ENCODE assay signal across 12 cellular contexts in the genomic region with DNA sequence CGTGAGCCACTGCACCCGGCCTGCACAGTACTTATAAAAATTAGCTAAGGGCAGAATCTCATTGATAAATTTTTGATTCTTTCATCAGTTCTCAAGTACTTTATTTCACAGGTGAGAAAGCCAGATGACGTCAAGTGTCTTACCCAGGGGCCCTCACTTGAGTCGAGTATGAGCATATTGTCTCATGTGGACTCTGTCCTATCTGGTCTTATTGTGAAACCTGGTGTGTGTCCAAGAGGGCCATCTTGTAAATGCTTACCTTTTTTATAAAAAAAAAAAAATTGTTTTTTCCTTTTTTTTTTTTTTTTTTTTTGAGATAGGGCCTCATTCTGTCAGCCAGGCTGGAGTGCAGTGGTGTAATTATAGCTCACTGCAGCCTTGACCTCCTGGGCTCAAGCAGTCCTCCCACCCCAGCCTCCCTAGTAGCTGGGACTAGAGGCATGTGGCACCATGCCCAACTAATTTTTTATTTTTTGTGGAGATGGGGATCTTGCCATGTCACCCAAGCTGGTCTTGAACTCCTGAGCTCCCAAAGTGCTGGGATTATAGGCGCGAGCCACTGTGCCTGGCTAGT.
"Had no signal": no experiment of that assay in that cellular context is flagged by ENCODE, and none has a peak within 500 bp of the region (broad histone marks: within the 10 kb centered on the region; RNA-seq: fewer than 3 reads in every experiment).

No MANE protein-coding gene starts in this region.

- H3K27ac ChIP-seq: ovary, upper lobe of right lung had no signal

- DNase-seq: activated CD4-positive, alpha-beta T cell treated with anti-CD3 and anti-CD28 coated beads, Interleukin-2, amount 10 ng/mL, durations not matched to agents 7 days and 5 days; activated effector memory CD4-positive, alpha-beta T cell treated with anti-CD3 and anti-CD28 coated beads, Interleukin-2, amount 50 U/mL, for 16 hours; cerebellar nuclear complex; hypothalamus; ovary; stimulated activated naive CD4-positive, alpha-beta T cell treated with Interleukin-2 at 50 U/mL for 16 hours; upper lobe of right lung had no signal

- H3K9me3 Mint-ChIP-seq: activated CD4-positive, alpha-beta T cell treated with anti-CD3 and anti-CD28 coated beads, Interleukin-2, amount 10 ng/mL, durations not matched to agents 7 days and 5 days; dendritic cell treated with granulocyte-macrophage colony-stimulating factor and Interleukin-4, amounts not matched to agents 40 ng/mL and 50 ng/mL, for 4 days; neural crest cell; T-helper 1 cell treated with Interleukin-12 subunit alpha and Interleukin-12 subunit beta and Interleukin-4 antibody, amounts not matched to agents 30 μg/mL and 1 μg/mL, for 36 hours; WTC11 had no signal

- H3K27ac Mint-ChIP-seq: activated CD4-positive, alpha-beta T cell treated with anti-CD3 and anti-CD28 coated beads, Interleukin-2, amount 10 ng/mL, durations not matched to agents 7 days and 5 days; activated naive CD8-positive, alpha-beta T cell; dendritic cell treated with granulocyte-macrophage colony-stimulating factor and Interleukin-4, amounts not matched to agents 40 ng/mL and 50 ng/mL, for 4 days; T-helper 1 cell treated with Interleukin-12 subunit alpha and Interleukin-12 subunit beta and Interleukin-4 antibody, amounts not matched to agents 30 μg/mL and 1 μg/mL, for 36 hours; WTC11 had no signal

- H3K36me3 ChIP-seq: ovary, upper lobe of right lung had no signal

- H3K9me3 ChIP-seq: ovary, upper lobe of right lung had no signal

- H3K27me3 ChIP-seq: ovary, upper lobe of right lung had no signal

- H3K36me3 Mint-ChIP-seq: activated naive CD8-positive, alpha-beta T cell had no signal

- H3K4me3 Mint-ChIP-seq: activated CD4-positive, alpha-beta T cell treated with anti-CD3 and anti-CD28 coated beads, Interleukin-2, amount 10 ng/mL, durations not matched to agents 7 days and 5 days; activated naive CD8-positive, alpha-beta T cell; dendritic cell treated with granulocyte-macrophage colony-stimulating factor and Interleukin-4, amounts not matched to agents 40 ng/mL and 50 ng/mL, for 4 days; neural crest cell; T-helper 1 cell treated with Interleukin-12 subunit alpha and Interleukin-12 subunit beta and Interleukin-4 antibody, amounts not matched to agents 30 μg/mL and 1 μg/mL, for 36 hours; WTC11 had no signal

- H3K4me3 ChIP-seq: ovary, upper lobe of right lung had no signal

- H3K27me3 Mint-ChIP-seq: activated CD4-positive, alpha-beta T cell treated with anti-CD3 and anti-CD28 coated beads, Interleukin-2, amount 10 ng/mL, durations not matched to agents 7 days and 5 days; activated naive CD8-positive, alpha-beta T cell; dendritic cell treated with granulocyte-macrophage colony-stimulating factor and Interleukin-4, amounts not matched to agents 40 ng/mL and 50 ng/mL, for 4 days had no signal

- ATAC-seq: upper lobe of right lung, WTC11 had no signal
